28 cellular contexts compared by ENCODE assay signal in the genomic region with DNA sequence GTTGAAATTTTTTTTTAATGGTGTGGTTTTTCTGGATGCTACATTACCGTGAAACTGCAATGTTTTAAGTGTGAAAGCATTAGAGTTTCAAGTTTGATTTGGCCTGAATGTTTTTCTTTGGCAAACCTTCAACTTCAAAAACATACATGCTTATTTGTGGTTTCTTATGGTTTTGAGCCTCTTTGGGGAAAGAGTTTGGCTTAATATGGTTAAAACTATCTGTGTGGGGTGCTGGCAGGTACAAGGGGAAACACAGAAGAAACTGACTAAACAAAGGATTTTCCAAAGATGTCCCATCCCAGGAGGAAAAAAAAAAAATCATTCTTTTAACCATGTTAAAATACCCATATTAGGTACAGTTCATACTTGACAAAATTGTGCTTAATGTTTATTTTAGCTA.
A peak's percentile ranks its signal among the peaks of the same experiment; 100 is the strongest.
DNase-seq lines count a peak whose midpoint lies in the region; ATAC-seq and TF ChIP-seq lines count a peak whose summit lies in the region.
"Had no signal": no experiment of that assay in that cellular context is flagged by ENCODE, and none has a peak within 500 bp of the region (broad histone marks: within the 10 kb centered on the region; RNA-seq: fewer than 3 reads in every experiment).

No MANE protein-coding gene starts in this region.

- H4K20me1 ChIP-seq in MM.1S (ENCODE audit: insufficient read depth, low read length) (no peaks in the 10 kb centered on the region), osteoblast (ENCODE audit: insufficient read depth, low read length) (no peaks in the 10 kb centered on the region)

- no peaks in the 10 kb centered on the region for H3K27me3 ChIP-seq in MM.1S (replicated peaks; ENCODE audit: insufficient read depth, low read length)
- no peaks in the 10 kb centered on the region for H3K27me3 ChIP-seq in osteoblast (ENCODE audit: insufficient read depth, low read length)
- H3K27me3 ChIP-seq: SJSA1 had no signal

- no peak overlapping the region for H3K27ac Mint-ChIP-seq in endothelial cell (ENCODE audit: unreplicated experiment)
- H3K27ac Mint-ChIP-seq: CD4-positive, alpha-beta memory T cell; HFFc6 had no signal

- peaks cover 20% of the 10 kb centered on the region for H3F3A ChIP-seq in MM.1S (ENCODE audit: insufficient read depth, low read length)

- peak; percentile 60 for DNase-seq in MM.1S
- DNase-seq in choroid plexus epithelial cell (ENCODE audit: low read depth): peak; percentile 33
- no peak for DNase-seq in osteoblast (ENCODE audit: insufficient read length, low spot score, missing footprints)
- no peak for DNase-seq in stimulated activated CD8-positive, alpha-beta memory T cell treated with anti-CD3 and anti-CD28 coated beads, Interleukin-4, amount 100 ng/mL, for 48 hours
- no peak for DNase-seq in endothelial cell (ENCODE audit: low spot score)
- DNase-seq: C1 segment of cervical spinal cord; CD4-positive, alpha-beta memory T cell; COR-L47; DMS53; GOT3; HFFc6; Karpas-422; MV-4-11; NCI-H1105 treated with DMSO at 0.1 percent for 48 hours; NCI-H146; NCI-H1930; NCI-H2107; NCI-H446; NCI-H524 treated with DMSO at 0.1 percent for 48 hours; NCI-H774; NK-92 treated with Interleukin-12 subunit alpha and Interleukin-12 subunit beta, amount 100 ng/mL, for 24 hours; PC-3 had no signal

- H3K4me3 Mint-ChIP-seq in endothelial cell (ENCODE audit: unreplicated experiment): no peak overlapping the region
- H3K4me3 Mint-ChIP-seq: CD4-positive, alpha-beta memory T cell; HFFc6 had no signal

- H3K4me3 ChIP-seq in MM.1S (ENCODE audit: low read length) (no peak overlapping the region), choroid plexus epithelial cell (ENCODE audit: low read depth, low read length) (no peak overlapping the region), osteoblast (ENCODE audit: insufficient read depth, low read length) (no peak overlapping the region)
- H3K4me3 ChIP-seq: A549, HAP-1, SJSA1 had no signal

- no peaks in the 10 kb centered on the region for H3K9me3 Mint-ChIP-seq in endothelial cell (ENCODE audit: unreplicated experiment)

- ATAC-seq in GM21529 (IDR thresholded peaks at IDR 0.05; ENCODE audit: unreplicated experiment) (no peak), GM19351 (IDR thresholded peaks at IDR 0.05; ENCODE audit: unreplicated experiment) (no peak)
- ATAC-seq: A549, PC-3, Right ventricle myocardium inferior had no signal

- H3K9ac ChIP-seq in MM.1S (ENCODE audit: low read length): no peak overlapping the region

- H3K36me3 Mint-ChIP-seq in endothelial cell (ENCODE audit: low read depth, unreplicated experiment): peaks cover 5% of the 10 kb centered on the region
- H3K36me3 Mint-ChIP-seq: CD4-positive, alpha-beta memory T cell had no signal

- peaks cover 2% of the 10 kb centered on the region for H3K27me3 Mint-ChIP-seq in endothelial cell (ENCODE audit: unreplicated experiment)
- H3K27me3 Mint-ChIP-seq: CD4-positive, alpha-beta memory T cell had no signal

- H2AFZ ChIP-seq in MM.1S (ENCODE audit: low read length): no peak overlapping the region
- peak overlapping the region; percentile 5 for H2AFZ ChIP-seq in osteoblast (ENCODE audit: low read length)

- no peaks in the 10 kb centered on the region for H3K4me1 Mint-ChIP-seq in endothelial cell (ENCODE audit: unreplicated experiment)
- H3K4me1 Mint-ChIP-seq: CD4-positive, alpha-beta memory T cell had no signal

- H3K79me2 ChIP-seq in MM.1S (ENCODE audit: low read length) (no peaks in the 10 kb centered on the region), osteoblast (ENCODE audit: insufficient read depth, low read length) (no peaks in the 10 kb centered on the region)

- peak overlapping the region; percentile 16; the same call in 1 of the 2 replicates for H3K4me2 ChIP-seq in MM.1S (ENCODE audit: low read depth, low read length)
- H3K4me2 ChIP-seq in osteoblast (ENCODE audit: insufficient read depth, low read length): peak overlapping the region; percentile 3
- H3K4me2 ChIP-seq: A549 had no signal

- H3K4me1 ChIP-seq in MM.1S (ENCODE audit: low read length) (peaks cover 36% of the 10 kb centered on the region), osteoblast (ENCODE audit: insufficient read depth, low read length) (peaks cover 6% of the 10 kb centered on the region)
- H3K4me1 ChIP-seq: A549, HAP-1 had no signal

- no peaks in the 10 kb centered on the region for H3K9me2 ChIP-seq in MM.1S (replicated peaks; ENCODE audit: insufficient read depth, low read length)

- TF ChIP-seq CTCF in MM.1S (IDR thresholded peaks at IDR 0.05; ENCODE audit: low read length): no peak
- no peak for TF ChIP-seq CTCF in choroid plexus epithelial cell (conservative IDR thresholded peaks at IDR 0.05; ENCODE audit: low read depth, low read length)
- no peak for TF ChIP-seq CTCF in osteoblast (IDR thresholded peaks at IDR 0.05; ENCODE audit: extremely low read depth, low read depth, low read length)
- no peak for TF ChIP-seq CTCF in endothelial cell (IDR thresholded peaks at IDR 0.05; ENCODE audit: unreplicated experiment)

- H3K9me3 ChIP-seq in MM.1S (replicated peaks; ENCODE audit: insufficient read depth, low read length) (no peaks in the 10 kb centered on the region), osteoblast (ENCODE audit: low read depth, low read length) (peaks cover 4% of the 10 kb centered on the region)
- H3K9me3 ChIP-seq: HAP-1 had no signal

- H3K36me3 ChIP-seq in MM.1S (replicated peaks; ENCODE audit: insufficient read depth, low read length) (no peaks in the 10 kb centered on the region), osteoblast (ENCODE audit: insufficient read depth, low read length) (no peaks in the 10 kb centered on the region)
- H3K36me3 ChIP-seq: HAP-1, SJSA1 had no signal

- no peak overlapping the region for H3K27ac ChIP-seq in MM.1S (ENCODE audit: low read length)
- H3K27ac ChIP-seq in osteoblast (ENCODE audit: low read depth, low read length): peak overlapping the region; percentile 17
- H3K27ac ChIP-seq: A549, SJSA1 had no signal

Comparison
In these comparisons a context has a peak if more than half of its experiments do, and no peak if none do; other contexts are left out.
1. DNase-seq: peak in MM.1S (single experiment) and choroid plexus epithelial cell (single experiment); none in osteoblast (single experiment), stimulated activated CD8-positive, alpha-beta memory T cell treated with anti-CD3 and anti-CD28 coated beads, Interleukin-4, amount 100 ng/mL, for 48 hours (single experiment) and endothelial cell (single experiment).